28 cellular contexts compared by ENCODE assay signal in the genomic region with DNA sequence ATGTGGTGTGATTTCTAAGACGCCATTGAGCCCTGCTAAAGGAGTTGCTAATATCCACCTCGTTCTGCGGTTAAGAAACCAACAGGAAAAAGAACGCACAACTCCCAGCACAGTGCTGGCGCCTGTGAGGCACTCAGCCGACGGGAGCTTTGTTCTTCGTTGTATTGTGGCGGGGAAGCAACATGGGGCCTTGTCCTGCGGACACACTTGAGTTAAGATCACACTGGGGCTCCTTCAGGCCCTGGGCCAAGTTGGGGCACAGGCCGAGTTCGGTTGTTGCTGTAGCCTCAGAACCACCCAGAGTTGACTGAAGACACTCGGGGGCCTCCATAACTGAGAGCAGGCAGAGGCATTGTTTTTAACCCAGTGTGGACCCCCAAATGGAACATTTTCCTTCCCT. TPM values are rescaled to one million over a fixed set of nuclear protein-coding genes. Genes with fewer than 3 reads are reported as not detected.
DNase-seq lines count a peak whose midpoint lies in the region; ATAC-seq and TF ChIP-seq lines count a peak whose summit lies in the region.
"Had no signal": no experiment of that assay in that cellular context is flagged by ENCODE, and none has a peak within 500 bp of the region (broad histone marks: within the 10 kb centered on the region; RNA-seq: fewer than 3 reads in every experiment).

No MANE protein-coding gene starts in this region.

- peak in 3 of 5 donors; percentile 35 to 63 (median 57) for DNase-seq in CD8-positive, alpha-beta memory T cell
- DNase-seq in HFFc6 (no peak), nucleus accumbens (lab: John Stamatoyannopoulos, UW) (no peak), hepatic stellate cell (ENCODE audit: low spot score) (no peak)
- DNase-seq in activated naive CD8-positive, alpha-beta T cell treated with anti-CD3 and anti-CD28 coated beads, Interleukin-2, amount 10 ng/mL, durations not matched to agents 7 days and 5 days = peak; percentile 61
- DNase-seq: activated CD4-positive, alpha-beta memory T cell treated with anti-CD3 and anti-CD28 coated beads for 36 hours; activated naive CD4-positive, alpha-beta T cell treated with anti-CD3 and anti-CD28 coated beads for 36 hours; colonic mucosa; effector memory CD4-positive, alpha-beta T cell; GOT3; kidney; MG63; midbrain; NCI-H1105 treated with DMSO at 0.1 percent for 48 hours; NCI-H2029; NCI-H2227 treated with DMSO at 0.1 percent for 48 hours; NCI-H69; nephron progenitor cell; pancreas; Peyer's patch; SHP77 treated with DMSO at 0.1 percent for 48 hours; substantia nigra had no signal

- H3K27ac ChIP-seq in CD8-positive, alpha-beta memory T cell (ENCODE audit: low read depth, low read length) = peak overlapping the region; percentile 71
- peak overlapping the region in 14 of 21 experiments; percentile 9 to 76 (median 54) for H3K27ac ChIP-seq in skin epidermis
- H3K27ac ChIP-seq: colonic mucosa, pancreas had no signal

- peak; percentile 12 for ATAC-seq in activated naive CD8-positive, alpha-beta T cell treated with anti-CD3 and anti-CD28 coated beads, Interleukin-2, amount 10 ng/mL, durations not matched to agents 7 days and 5 days (ENCODE audit: low read depth)
- no peak for ATAC-seq in HG03097 (IDR thresholded peaks at IDR 0.05; ENCODE audit: low FRiP score, unreplicated experiment)
- ATAC-seq: pancreas had no signal

- H3K4me1 Mint-ChIP-seq in CD8-positive, alpha-beta memory T cell = peaks cover 84 to 90% (median 85%) of the 10 kb centered on the region in 3 donors
- no peaks in the 10 kb centered on the region for H3K4me1 Mint-ChIP-seq in HFFc6 (ENCODE audit: low read depth)
- H3K4me1 Mint-ChIP-seq in activated naive CD8-positive, alpha-beta T cell treated with anti-CD3 and anti-CD28 coated beads, Interleukin-2, amount 10 ng/mL, durations not matched to agents 7 days and 5 days = peaks cover 77% of the 10 kb centered on the region
- H3K4me1 Mint-ChIP-seq: IgD-negative memory B cell had no signal

- H3K9me3 ChIP-seq in CD8-positive, alpha-beta memory T cell (ENCODE audit: low read length) = no peaks in the 10 kb centered on the region
- H3K9me3 ChIP-seq: colonic mucosa, MG63, pancreas, Peyer's patch had no signal

- H3K27me3 ChIP-seq in CD8-positive, alpha-beta memory T cell (ENCODE audit: insufficient read depth, low read length, poor library complexity, severe bottlenecking) = no peaks in the 10 kb centered on the region
- H3K27me3 ChIP-seq: colonic mucosa, MG63, pancreas, Peyer's patch had no signal

- H3K36me3 Mint-ChIP-seq in CD8-positive, alpha-beta memory T cell = peaks cover 7 to 66% (median 11%) of the 10 kb centered on the region in 3 donors
- H3K36me3 Mint-ChIP-seq in HFFc6 (ENCODE audit: low read depth) = no peaks in the 10 kb centered on the region; the same call in 1 of the 2 replicates
- H3K36me3 Mint-ChIP-seq in activated naive CD8-positive, alpha-beta T cell treated with anti-CD3 and anti-CD28 coated beads, Interleukin-2, amount 10 ng/mL, durations not matched to agents 7 days and 5 days = peaks cover 27% of the 10 kb centered on the region

- POLR2A ChIA-PET in CD8-positive, alpha-beta memory T cell (lab: Charles Lee) = interaction anchor here (0.6 to 5.3 kb wide), 4 partner anchors 9 to 34 kb away, joined by 4 to 60 read pairs (median 10); no protein-coding TSS in a partner anchor
- POLR2A ChIA-PET in activated naive CD8-positive, alpha-beta T cell treated with anti-CD3 and anti-CD28 coated beads, Interleukin-2, amount 10 ng/mL, durations not matched to agents 7 days and 5 days (lab: Charles Lee) = interaction anchor here (0.6 to 10.8 kb wide), 6 partner anchors 7 to 633 kb away, joined by 3 to 213 read pairs (median 118); partner anchors contain the start of gene CD8A

- no peaks in the 10 kb centered on the region for H3K27me3 Mint-ChIP-seq in CD8-positive, alpha-beta memory T cell
- H3K27me3 Mint-ChIP-seq in HFFc6 (ENCODE audit: insufficient read depth) = peaks cover 16% of the 10 kb centered on the region
- H3K27me3 Mint-ChIP-seq in activated naive CD8-positive, alpha-beta T cell treated with anti-CD3 and anti-CD28 coated beads, Interleukin-2, amount 10 ng/mL, durations not matched to agents 7 days and 5 days = no peaks in the 10 kb centered on the region

- H3K4me3 ChIP-seq in CD8-positive, alpha-beta memory T cell (ENCODE audit: low read length) = peak overlapping the region; percentile 48
- H3K4me3 ChIP-seq in skin epidermis = peak overlapping the region in 1 of 7 experiments; percentile 0
- H3K4me3 ChIP-seq: colonic mucosa, MG63, pancreas had no signal

- no peaks in the 10 kb centered on the region for H3K36me3 ChIP-seq in CD8-positive, alpha-beta memory T cell (ENCODE audit: insufficient read depth, low read length)
- H3K36me3 ChIP-seq: colonic mucosa, MG63, pancreas, Peyer's patch had no signal

- H3K27ac Mint-ChIP-seq in CD8-positive, alpha-beta memory T cell = peak overlapping the region; percentile 89 to 99 (median 94)
- H3K27ac Mint-ChIP-seq in HFFc6 = no peak overlapping the region
- H3K27ac Mint-ChIP-seq in activated naive CD8-positive, alpha-beta T cell treated with anti-CD3 and anti-CD28 coated beads, Interleukin-2, amount 10 ng/mL, durations not matched to agents 7 days and 5 days = peak overlapping the region; percentile 97
- H3K27ac Mint-ChIP-seq: activated CD4-positive, alpha-beta memory T cell treated with anti-CD3 and anti-CD28 coated beads for 36 hours; activated naive CD4-positive, alpha-beta T cell treated with anti-CD3 and anti-CD28 coated beads for 36 hours; activated T-helper 1 cell treated with anti-CD3 and anti-CD28 coated beads, Interleukin-12 subunit alpha, Interleukin-12 subunit beta, Interleukin-2, Interleukin-4 antibody, amounts not matched to agents 30 ng/mL and 10 ng/mL and 1 ng/mL, durations not matched to agents 14 hours and 24 hours and 36 hours; IgD-negative memory B cell; nephron progenitor cell had no signal

- peak overlapping the region; percentile 83 to 97 (median 88) for H3K4me3 Mint-ChIP-seq in CD8-positive, alpha-beta memory T cell
- H3K4me3 Mint-ChIP-seq in HFFc6 = peak overlapping the region; percentile 72; the same call in 1 of the 2 replicates
- peak overlapping the region; percentile 92 for H3K4me3 Mint-ChIP-seq in activated naive CD8-positive, alpha-beta T cell treated with anti-CD3 and anti-CD28 coated beads, Interleukin-2, amount 10 ng/mL, durations not matched to agents 7 days and 5 days
- H3K4me3 Mint-ChIP-seq: activated CD4-positive, alpha-beta memory T cell treated with anti-CD3 and anti-CD28 coated beads for 36 hours; activated naive CD4-positive, alpha-beta T cell treated with anti-CD3 and anti-CD28 coated beads for 36 hours; activated T-helper 1 cell treated with anti-CD3 and anti-CD28 coated beads, Interleukin-12 subunit alpha, Interleukin-12 subunit beta, Interleukin-2, Interleukin-4 antibody, amounts not matched to agents 30 ng/mL and 10 ng/mL and 1 ng/mL, durations not matched to agents 14 hours and 24 hours and 36 hours; nephron progenitor cell had no signal

- no peak for TF ChIP-seq CTCF in HFFc6 (IDR thresholded peaks at IDR 0.05)

- CTCF ChIA-PET in CD8-positive, alpha-beta memory T cell (lab: Charles Lee) = interaction anchor here (1.0 to 8.7 kb wide), 5 partner anchors 9 to 55 kb away, joined by 3 to 96 read pairs (median 8); no protein-coding TSS in a partner anchor

- H3K4me1 ChIP-seq in CD8-positive, alpha-beta memory T cell (ENCODE audit: insufficient read depth, low read length) = peaks cover 44% of the 10 kb centered on the region
- H3K4me1 ChIP-seq: colonic mucosa, pancreas had no signal

- peaks cover 0 to 4% (median 0%) of the 10 kb centered on the region in 5 donors for H3K9me3 Mint-ChIP-seq in CD8-positive, alpha-beta memory T cell
- H3K9me3 Mint-ChIP-seq in HFFc6 = peaks cover 6% of the 10 kb centered on the region
- no peaks in the 10 kb centered on the region for H3K9me3 Mint-ChIP-seq in activated naive CD8-positive, alpha-beta T cell treated with anti-CD3 and anti-CD28 coated beads, Interleukin-2, amount 10 ng/mL, durations not matched to agents 7 days and 5 days

RNA-seq across cellular contexts. Expression of gene CD8A, which starts 30.6 kb away (rescaled TPM):
- total RNA-seq in CD8-positive, alpha-beta memory T cell = 100 to 1,000 TPM; 359 to 363 TPM
- 924 TPM for polyA plus RNA-seq in CD8-positive, alpha-beta memory T cell
- not detected for total RNA-seq in HFFc6 (2021; fragmentation: NEBNext Ultra II Directional; extraction: Animal tissue kit (Norgen Biotek cat#: 25700))
- total RNA-seq in activated naive CD8-positive, alpha-beta T cell treated with anti-CD3 and anti-CD28 coated beads, Interleukin-2, amount 10 ng/mL, durations not matched to agents 7 days and 5 days = 100 to 1,000 TPM; 666 to 683 TPM
- total RNA-seq: fibroblast of villous mesenchyme had no signal

RNA-seq across cellular contexts. Expression of gene CD8B, which starts 40.4 kb away (rescaled TPM):
- 100 to 1,000 TPM; 259 to 273 TPM for total RNA-seq in CD8-positive, alpha-beta memory T cell
- polyA plus RNA-seq in CD8-positive, alpha-beta memory T cell = 908 TPM
- total RNA-seq in HFFc6 (2021; fragmentation: NEBNext Ultra II Directional; extraction: Animal tissue kit (Norgen Biotek cat#: 25700)) = not detected
- total RNA-seq in activated naive CD8-positive, alpha-beta T cell treated with anti-CD3 and anti-CD28 coated beads, Interleukin-2, amount 10 ng/mL, durations not matched to agents 7 days and 5 days = 100 to 1,000 TPM; 475 to 483 TPM
- total RNA-seq: bronchial epithelial cell, fibroblast of villous mesenchyme had no signal

Comparison
In these comparisons a context has a peak if more than half of its experiments do, and no peak if none do; other contexts are left out.
1. DNase-seq: peak in CD8-positive, alpha-beta memory T cell (3 of 5) and activated naive CD8-positive, alpha-beta T cell treated with anti-CD3 and anti-CD28 coated beads, Interleukin-2, amount 10 ng/mL, durations not matched to agents 7 days and 5 days (single experiment); none in HFFc6 (single experiment), nucleus accumbens (0 of 56) and hepatic stellate cell (single experiment).
2. RNA of gene CD8A, which starts 30.6 kb away (total RNA-seq): 666 to 683 TPM in activated naive CD8-positive, alpha-beta T cell treated with anti-CD3 and anti-CD28 coated beads, Interleukin-2, amount 10 ng/mL, durations not matched to agents 7 days and 5 days and 359 to 363 TPM in CD8-positive, alpha-beta memory T cell; not detected in HFFc6; every median in the first group is over 100 times any median in the second.
3. RNA of gene CD8B, which starts 40.4 kb away (total RNA-seq): 475 to 483 TPM in activated naive CD8-positive, alpha-beta T cell treated with anti-CD3 and anti-CD28 coated beads, Interleukin-2, amount 10 ng/mL, durations not matched to agents 7 days and 5 days and 259 to 273 TPM in CD8-positive, alpha-beta memory T cell; not detected in HFFc6; every median in the first group is over 100 times any median in the second.
4. Peak in every context shown above with its lines, with median percentiles within 50 percentile points of each other: H3K4me3 Mint-ChIP-seq.